In genomic region chr2:113890253-113891235, GRCh38 we compare ENCODE assay signal across 1 cellular context.
TF ChIP-seq lines count a peak whose summit lies in the region.

No MANE protein-coding gene starts in this region.

TF ChIP-seq in HEK293, 187 proteins besides CTCF, POLR2A, EP300 and RAD21 (continued from another document):
- no peak for TF ChIP-seq ZNF214 (tag by site-specific recombination; IDR thresholded peaks at IDR 0.05; ENCODE audit: borderline replicate concordance)
- TF ChIP-seq PBX3 (CRISPR knock-in tag; IDR thresholded peaks at IDR 0.05), result no peak
- TF ChIP-seq ZNF416 (tag by site-specific recombination; IDR thresholded peaks at IDR 0.05), result no peak
